15 cellular contexts compared by ENCODE assay signal in genomic region chr16:67034478-67034877, GRCh38. TPM values are rescaled to one million over a fixed set of nuclear protein-coding genes. Genes with fewer than 3 reads are reported as not detected.
DNase-seq lines count a peak whose midpoint lies in the region; ATAC-seq, FAIRE-seq and TF ChIP-seq lines count a peak whose summit lies in the region.
"Had no signal": no experiment of that assay in that cellular context is flagged by ENCODE, and none has a peak within 500 bp of the region (broad histone marks: within the 10 kb centered on the region; RNA-seq: fewer than 3 reads in every experiment).

No MANE protein-coding gene starts in this region.

- no peaks in the 10 kb centered on the region for H3K27me3 ChIP-seq in ACC112 (ENCODE audit: insufficient read depth, low read length)
- H3K27me3 ChIP-seq in WERI-Rb-1 (ENCODE audit: insufficient read depth, low read depth, severe bottlenecking): no peaks in the 10 kb centered on the region

- H2AFZ ChIP-seq in ACC112 (ENCODE audit: low read length, unreplicated experiment): no peak overlapping the region

- no peak overlapping the region for H3K4me3 ChIP-seq in ACC112 (ENCODE audit: low read depth, low read length)
- no peak overlapping the region for H3K4me3 ChIP-seq in foreskin fibroblast (ENCODE audit: low read depth in 1 of 2, low read length in 2 of 2)
- H3K4me3 ChIP-seq in WERI-Rb-1 (ENCODE audit: low read depth, low read length): no peak overlapping the region

- H3K27ac ChIP-seq in ACC112 (ENCODE audit: low read depth, low read length) (peak overlapping the region; percentile 14; the same call in 1 of the 2 replicates), WERI-Rb-1 (no peak overlapping the region)

- DNase-seq in H54 (ENCODE audit: insufficient read length, low spot score): no peak
- no peak for DNase-seq in activated naive CD8-positive, alpha-beta T cell treated with anti-CD3 and anti-CD28 coated beads, Interleukin-2, amount 10 ng/mL, durations not matched to agents 7 days and 5 days
- DNase-seq in foreskin fibroblast: peak; percentile 41 to 72
- no peak for DNase-seq in NCI-H1105 (lab: John Stamatoyannopoulos, UW)
- DNase-seq in WERI-Rb-1: no peak
- no peak for DNase-seq in stimulated activated CD4-positive, alpha-beta T cell treated with anti-CD3 and anti-CD28 coated beads, Interleukin-4, amount 100 ng/mL, for 1 hour
- no peak for DNase-seq in NCI-H1048 (lab: John Stamatoyannopoulos, UW)
- DNase-seq: activated CD4-positive, alpha-beta T cell treated with anti-CD3 and anti-CD28 coated beads for 1 hour; C1 segment of cervical spinal cord; left cardiac atrium; MM.1S; NCI-H524; stimulated activated CD4-positive, alpha-beta T cell treated with anti-CD3 and anti-CD28 coated beads, Interleukin-1b, Interleukin-23, amount 100 ng/mL, for 48 hours; stimulated activated naive CD4-positive, alpha-beta T cell had no signal

- H3K36me3 ChIP-seq in ACC112 (ENCODE audit: insufficient read depth, low read length) (peaks cover 13% of the 10 kb centered on the region), WERI-Rb-1 (peaks cover 74% of the 10 kb centered on the region)

- H3K4me1 Mint-ChIP-seq in activated naive CD8-positive, alpha-beta T cell treated with anti-CD3 and anti-CD28 coated beads, Interleukin-2, amount 10 ng/mL, durations not matched to agents 7 days and 5 days: peaks cover 40% of the 10 kb centered on the region

- no peak for TF ChIP-seq CTCF in foreskin fibroblast (IDR thresholded peaks at IDR 0.05; ENCODE audit: low read depth, low read length)
- TF ChIP-seq CTCF in WERI-Rb-1 (IDR thresholded peaks at IDR 0.05; ENCODE audit: low read depth, low read length): no peak

- no peak for ATAC-seq in activated naive CD8-positive, alpha-beta T cell treated with anti-CD3 and anti-CD28 coated beads, Interleukin-2, amount 10 ng/mL, durations not matched to agents 7 days and 5 days (ENCODE audit: low read depth)
- ATAC-seq: left cardiac atrium had no signal

- peaks cover 95% of the 10 kb centered on the region for H3K79me2 ChIP-seq in ACC112 (ENCODE audit: control insufficient read depth, insufficient read depth, low read length, unreplicated experiment)

- H3K4me3 Mint-ChIP-seq in activated naive CD8-positive, alpha-beta T cell treated with anti-CD3 and anti-CD28 coated beads, Interleukin-2, amount 10 ng/mL, durations not matched to agents 7 days and 5 days: peak overlapping the region; percentile 53

- H3K36me3 Mint-ChIP-seq in activated naive CD8-positive, alpha-beta T cell treated with anti-CD3 and anti-CD28 coated beads, Interleukin-2, amount 10 ng/mL, durations not matched to agents 7 days and 5 days: peaks cover 49% of the 10 kb centered on the region

- POLR2A ChIA-PET in activated naive CD8-positive, alpha-beta T cell treated with anti-CD3 and anti-CD28 coated beads, Interleukin-2, amount 10 ng/mL, durations not matched to agents 7 days and 5 days (lab: Charles Lee): interaction anchor here (0.7 kb wide), 1 partner anchor 60 kb away, joined by 3 read pairs; no protein-coding TSS in a partner anchor

- H3K9me3 ChIP-seq in WERI-Rb-1 (ENCODE audit: severe bottlenecking): no peaks in the 10 kb centered on the region

- TF ChIP-seq POLR2A in H54 (IDR thresholded peaks at IDR 0.05; ENCODE audit: low read depth, low read length): no peak

- H3K27me3 Mint-ChIP-seq in activated naive CD8-positive, alpha-beta T cell treated with anti-CD3 and anti-CD28 coated beads, Interleukin-2, amount 10 ng/mL, durations not matched to agents 7 days and 5 days: no peaks in the 10 kb centered on the region

- no peaks in the 10 kb centered on the region for H3K9me3 Mint-ChIP-seq in activated naive CD8-positive, alpha-beta T cell treated with anti-CD3 and anti-CD28 coated beads, Interleukin-2, amount 10 ng/mL, durations not matched to agents 7 days and 5 days

- peak overlapping the region; percentile 37 for H3K27ac Mint-ChIP-seq in activated naive CD8-positive, alpha-beta T cell treated with anti-CD3 and anti-CD28 coated beads, Interleukin-2, amount 10 ng/mL, durations not matched to agents 7 days and 5 days

- peaks cover 31% of the 10 kb centered on the region for H3K4me1 ChIP-seq in ACC112 (ENCODE audit: control insufficient read depth, insufficient read depth, low read length, unreplicated experiment)

- peak; percentile 78 for FAIRE-seq in H54 (lab: Jason Lieb, UNC)

RNA-seq across cellular contexts. Expression of gene CBFB, which starts 5.5 kb away (rescaled TPM):
- 100 to 1,000 TPM; 193 to 198 TPM for total RNA-seq in activated naive CD8-positive, alpha-beta T cell treated with anti-CD3 and anti-CD28 coated beads, Interleukin-2, amount 10 ng/mL, durations not matched to agents 7 days and 5 days

RNA-seq across cellular contexts. Expression of gene CES4A, which starts 46.1 kb away (rescaled TPM):
- total RNA-seq in activated naive CD8-positive, alpha-beta T cell treated with anti-CD3 and anti-CD28 coated beads, Interleukin-2, amount 10 ng/mL, durations not matched to agents 7 days and 5 days: 10 to 100 TPM; 16.2 to 17.5 TPM

Comparison
In these comparisons a context has a peak if more than half of its experiments do, and no peak if none do; other contexts are left out.
1. DNase-seq: peak in foreskin fibroblast (2 of 2); none in H54 (single experiment), activated naive CD8-positive, alpha-beta T cell treated with anti-CD3 and anti-CD28 coated beads, Interleukin-2, amount 10 ng/mL, durations not matched to agents 7 days and 5 days (single experiment), NCI-H1105 (single experiment), WERI-Rb-1 (single experiment), stimulated activated CD4-positive, alpha-beta T cell treated with anti-CD3 and anti-CD28 coated beads, Interleukin-4, amount 100 ng/mL, for 1 hour (single experiment) and NCI-H1048 (single experiment).